In the genomic region with DNA sequence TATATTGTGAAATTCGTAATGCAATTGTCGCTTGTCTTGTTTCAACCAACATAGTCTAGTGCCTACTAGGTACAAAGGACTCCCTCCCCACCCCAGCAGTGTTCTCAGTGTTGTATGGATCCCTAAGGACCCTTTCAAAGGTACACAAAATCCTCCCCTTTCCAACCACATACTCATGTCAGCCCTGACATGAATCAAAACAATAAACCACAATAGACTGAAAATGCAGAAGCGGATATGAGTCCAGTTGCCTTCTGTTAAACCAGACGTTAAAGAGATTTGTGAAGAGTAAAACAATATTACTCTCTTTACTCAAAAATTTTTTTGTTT, we compare ENCODE assay signal across 13 cellular contexts.
A peak's percentile ranks its signal among the peaks of the same experiment; 100 is the strongest.
DNase-seq lines count a peak whose midpoint lies in the region; ATAC-seq lines count a peak whose summit lies in the region.
"Had no signal": no experiment of that assay in that cellular context is flagged by ENCODE, and none has a peak within 500 bp of the region (broad histone marks: within the 10 kb centered on the region; RNA-seq: fewer than 3 reads in every experiment).

No MANE protein-coding gene starts in this region.

- DNase-seq in UCSD-AML1 (lab: John Stamatoyannopoulos, UW; ENCODE audit: unreplicated experiment): peak; percentile 7
- no peak for DNase-seq in AG20443 (ENCODE audit: low spot score)
- DNase-seq in activated CD4-positive, alpha-beta T cell treated with anti-CD3 and anti-CD28 coated beads, Interleukin-2, amount 50 U/mL, for 48 hours: no peak
- DNase-seq in hypothalamus (lab: John Stamatoyannopoulos, UW): no peak
- DNase-seq in HuH-7.5 (ENCODE audit: low spot score): no peak
- DNase-seq: CD8-positive, alpha-beta T cell; Kasumi-1; NCI-H526 treated with DMSO at 0.1 percent for 48 hours; SW 1271 had no signal

- ATAC-seq in GM18508 (IDR thresholded peaks at IDR 0.05; ENCODE audit: insufficient read depth, unreplicated experiment) (peak; percentile 98), GM19467 (IDR thresholded peaks at IDR 0.05; ENCODE audit: unreplicated experiment) (peak; percentile 94), HG02981 (IDR thresholded peaks at IDR 0.05; ENCODE audit: unreplicated experiment) (peak; percentile 98)
- ATAC-seq: CD8-positive, alpha-beta T cell; sciatic nerve had no signal
